In the genomic region with DNA sequence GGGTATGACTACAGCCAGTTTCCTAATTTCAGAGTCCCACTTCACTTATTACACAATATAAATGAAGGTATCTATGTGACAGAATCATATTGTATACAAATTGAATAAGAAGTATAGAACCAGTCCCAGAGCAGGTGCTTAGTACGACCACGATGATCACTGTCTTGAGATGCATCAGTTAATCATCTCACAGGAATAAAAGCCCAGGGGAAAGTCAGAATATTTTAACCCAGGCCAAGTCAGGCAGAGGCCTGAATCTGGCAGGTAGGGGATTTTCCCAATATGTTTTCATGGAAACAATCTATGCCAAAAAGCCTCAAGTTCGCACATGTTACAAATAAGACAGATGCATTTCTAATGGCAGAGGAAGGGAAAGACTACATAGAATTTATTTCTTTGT, we compare ENCODE assay signal across 23 cellular contexts.
"Had no signal": no experiment of that assay in that cellular context is flagged by ENCODE, and none has a peak within 500 bp of the region (broad histone marks: within the 10 kb centered on the region; RNA-seq: fewer than 3 reads in every experiment).

No MANE protein-coding gene starts in this region.

- H3K27ac Mint-ChIP-seq: endodermal cell; immature natural killer cell; memory B cell; mesothelial cell of epicardium; neural progenitor cell; stimulated activated naive B cell treated with anti-CD40 and anti-IgM and Interleukin-4, amounts not matched to agents 10 μg/mL and 1 μg/mL and 100 μg/mL, for 72 hours had no signal

- DNase-seq: effector CD4-positive, alpha-beta T cell; glutamatergic neuron; immature natural killer cell; kidney; left cardiac atrium; left ventricle myocardium inferior; lower lobe of right lung; nucleus accumbens; ovary; sigmoid colon; stimulated activated CD4-positive, alpha-beta T cell treated with anti-CD3 and anti-CD28 coated beads, Interleukin-2, amount 100 ng/mL, for 24 hours; stimulated activated CD4-positive, alpha-beta T cell treated with anti-CD3 and anti-CD28 coated beads, Interleukin-4, amount 100 ng/mL, for 4 hours; stimulated activated naive B cell treated with anti-CD40 and anti-IgM and Interleukin-4, amounts not matched to agents 10 μg/mL and 1 μg/mL and 100 μg/mL, for 72 hours; trophoblast cell had no signal

- H3K9me3 Mint-ChIP-seq: endodermal cell; mesothelial cell of epicardium; natural killer cell treated with Interleukin-12 subunit alpha and Interleukin-12 subunit beta and Interleukin-15 and Interleukin-18, amount 100 ng/mL, for 72 hours had no signal

- H3K36me3 Mint-ChIP-seq: immature natural killer cell; memory B cell; mesothelial cell of epicardium; natural killer cell treated with Interleukin-12 subunit alpha and Interleukin-12 subunit beta and Interleukin-15 and Interleukin-18, amount 100 ng/mL, for 72 hours; neural progenitor cell; stimulated activated naive B cell treated with anti-CD40 and anti-IgM and Interleukin-4, amounts not matched to agents 10 μg/mL and 1 μg/mL and 100 μg/mL, for 72 hours had no signal

- H3K4me1 Mint-ChIP-seq: endodermal cell; immature natural killer cell; memory B cell; mesothelial cell of epicardium; neural progenitor cell; stimulated activated naive B cell treated with anti-CD40 and anti-IgM and Interleukin-4, amounts not matched to agents 10 μg/mL and 1 μg/mL and 100 μg/mL, for 72 hours had no signal

- H3K27me3 Mint-ChIP-seq: memory B cell; stimulated activated naive B cell treated with anti-CD40 and anti-IgM and Interleukin-4, amounts not matched to agents 10 μg/mL and 1 μg/mL and 100 μg/mL, for 72 hours had no signal

- H3K4me3 Mint-ChIP-seq: endodermal cell; immature natural killer cell; memory B cell; mesothelial cell of epicardium; neural progenitor cell; stimulated activated naive B cell treated with anti-CD40 and anti-IgM and Interleukin-4, amounts not matched to agents 10 μg/mL and 1 μg/mL and 100 μg/mL, for 72 hours had no signal

- ATAC-seq: esophagus mucosa; gastroesophageal sphincter; left cardiac atrium; lower lobe of right lung; stimulated activated naive B cell treated with anti-CD40 and anti-IgM and Interleukin-4, amounts not matched to agents 10 μg/mL and 1 μg/mL and 100 μg/mL, for 72 hours had no signal

- H3K4me1 ChIP-seq: gastroesophageal sphincter, left ventricle myocardium inferior, lower lobe of right lung, right atrium auricular region, sigmoid colon had no signal

- H3K27me3 ChIP-seq: neural progenitor cell, ovary, right atrium auricular region had no signal

- H3K27ac ChIP-seq: coronary artery, gastroesophageal sphincter, left ventricle myocardium inferior, lower lobe of right lung, neural progenitor cell, ovary, right atrium auricular region, sigmoid colon had no signal
